ENCODE assay signal across 20 cellular contexts in the genomic region with DNA sequence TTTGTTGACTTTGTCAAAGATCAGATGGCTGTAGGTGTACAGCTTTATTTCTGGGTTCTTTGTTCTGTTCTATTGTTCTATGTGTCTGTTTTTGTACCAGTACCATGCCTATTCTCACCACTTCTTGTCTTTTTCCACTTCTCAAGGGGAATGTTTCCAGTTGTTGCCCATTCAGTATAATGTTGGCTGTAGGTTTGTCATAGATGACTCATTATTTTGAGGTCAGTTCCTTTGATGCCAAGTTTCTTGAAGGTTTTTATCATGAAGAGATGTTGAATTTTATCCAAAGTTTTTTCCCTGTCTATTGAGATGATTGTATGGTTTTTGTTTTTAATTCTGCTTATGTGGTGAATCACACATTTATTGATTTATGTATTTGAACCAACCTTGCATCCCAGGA.
"Had no signal": no experiment of that assay in that cellular context is flagged by ENCODE, and none has a peak within 500 bp of the region (broad histone marks: within the 10 kb centered on the region; RNA-seq: fewer than 3 reads in every experiment).

No MANE protein-coding gene starts in this region.

- H3K4me1 ChIP-seq: heart right ventricle, left ventricle myocardium inferior, sigmoid colon had no signal

- ATAC-seq: heart right ventricle; stimulated activated effector memory CD8-positive, alpha-beta T cell treated with anti-CD3 and anti-CD28 coated beads, Interleukin-12 subunit alpha, Interleukin-12 subunit beta, amount 100 ng/mL, for 72 hours had no signal

- H3K36me3 ChIP-seq: adrenal gland, brain microvascular endothelial cell, heart right ventricle, left ventricle myocardium inferior, neutrophil, sigmoid colon, thoracic aorta had no signal

- H3K27ac ChIP-seq: adrenal gland, brain microvascular endothelial cell, heart right ventricle, left ventricle myocardium inferior, neutrophil, sigmoid colon, thoracic aorta had no signal

- H3K9me3 ChIP-seq: adrenal gland, neutrophil, thoracic aorta had no signal

- H3K4me3 ChIP-seq: adrenal gland, heart right ventricle, left ventricle myocardium inferior, sigmoid colon, thoracic aorta had no signal

- DNase-seq: activated CD4-positive, alpha-beta T cell treated with anti-CD3 and anti-CD28 coated beads for 4 hours; activated CD4-positive, alpha-beta T cell treated with anti-CD3 and anti-CD28 coated beads, Interleukin-2, amount 50 U/mL, for 4 hours; activated effector memory CD4-positive, alpha-beta T cell treated with anti-CD3 and anti-CD28 coated beads, Interleukin-2, amount 50 U/mL, for 16 hours; activated naive CD4-positive, alpha-beta T cell treated with anti-CD3 and anti-CD28 coated beads for 36 hours; activated naive CD8-positive, alpha-beta T cell treated with anti-CD3 and anti-CD28 coated beads for 36 hours; aorta; brain microvascular endothelial cell; caudate nucleus; heart right ventricle; left ventricle myocardium inferior; naive B cell; nephron progenitor cell; sigmoid colon; small intestine; stimulated activated CD4-positive, alpha-beta T cell treated with anti-CD3 and anti-CD28 coated beads, Interleukin-4, amount 100 ng/mL, for 24 hours; trophoblast cell had no signal

- H3K27me3 ChIP-seq: adrenal gland, brain microvascular endothelial cell, sigmoid colon had no signal
